17 cellular contexts compared by ENCODE assay signal in genomic region chr3:123283074-123283473, GRCh38.
DNase-seq lines count a peak whose midpoint lies in the region; ATAC-seq and TF ChIP-seq lines count a peak whose summit lies in the region.
"Had no signal": no experiment of that assay in that cellular context is flagged by ENCODE, and none has a peak within 500 bp of the region (broad histone marks: within the 10 kb centered on the region; RNA-seq: fewer than 3 reads in every experiment).

No MANE protein-coding gene starts in this region.

- H2BK12ac ChIP-seq in neuronal stem cell (ENCODE audit: low read length), result no peak overlapping the region

- H2AFZ ChIP-seq in neuronal stem cell (ENCODE audit: low read length), result no peak overlapping the region

- no peak overlapping the region for H2BK15ac ChIP-seq in neuronal stem cell (ENCODE audit: low read length)

- H3K4me3 ChIP-seq in right atrium auricular region (no peak overlapping the region), left ventricle myocardium inferior (no peak overlapping the region), neuronal stem cell (ENCODE audit: low read length in 2 of 2) (no peak overlapping the region)
- H3K4me3 ChIP-seq: BLaER1 treated with 17β-estradiol and CSF1 and Interleukin-3, amounts not matched to agents 10 nM and 100 nM; K562 had no signal

- H3K4me3 Mint-ChIP-seq in activated CD4-positive, alpha-beta T cell treated with anti-CD3 and anti-CD28 coated beads, Interleukin-2, amount 10 ng/mL, durations not matched to agents 24 days and 14 days, result no peak overlapping the region
- H3K4me3 Mint-ChIP-seq: B cell; CD8-positive, alpha-beta T cell had no signal

- H3K4me2 ChIP-seq in neuronal stem cell (ENCODE audit: insufficient read depth, low read length, poor library complexity, severe bottlenecking), result no peak overlapping the region
- H3K4me2 ChIP-seq: BLaER1 treated with 17β-estradiol and CSF1 and Interleukin-3, amounts not matched to agents 10 nM and 100 nM had no signal

- peaks cover 0 to 6% of the 10 kb centered on the region in 2 donors for H3K4me1 ChIP-seq in right atrium auricular region
- H3K4me1 ChIP-seq in left ventricle myocardium inferior, result peaks cover 29% of the 10 kb centered on the region
- H3K4me1 ChIP-seq in neuronal stem cell (ENCODE audit: control insufficient read depth in 2 of 2, insufficient read depth in 1 of 2, low read depth in 1 of 2, low read length in 2 of 2), result no peaks in the 10 kb centered on the region

- TF ChIP-seq CTCF in right atrium auricular region (IDR thresholded peaks at IDR 0.05) (no peak), left ventricle myocardium inferior (IDR thresholded peaks at IDR 0.05; ENCODE audit: borderline replicate concordance) (no peak)

- no peak overlapping the region for H3K9ac ChIP-seq in neuronal stem cell (ENCODE audit: low read depth, low read length, poor library complexity)
- H3K9ac ChIP-seq: BLaER1 treated with 17β-estradiol and CSF1 and Interleukin-3, amounts not matched to agents 10 nM and 100 nM had no signal

- no CpG with 5 or more reads among the region's 9 CpGs for WGBS in neuronal stem cell (ENCODE audit: extremely low coverage in 2 of 2, insufficient read length in 2 of 2, insufficient replicate concordance in 1 of 2), 2 donors

- no peak for ATAC-seq in GM19452 (IDR thresholded peaks at IDR 0.05; ENCODE audit: unreplicated experiment)
- ATAC-seq: CD8-positive, alpha-beta T cell; K562 had no signal

- DNase-seq in right atrium auricular region (ENCODE audit: low spot score) (peak; percentile 47), left ventricle myocardium inferior (no peak), SW480 (ENCODE audit: low spot score) (peak; percentile 63), neuronal stem cell (ENCODE audit: low spot score) (no peak), HuH-7 (ENCODE audit: low spot score) (no peak)
- DNase-seq in activated CD4-positive, alpha-beta T cell treated with anti-CD3 and anti-CD28 coated beads, Interleukin-2, amount 10 ng/mL, durations not matched to agents 24 days and 14 days, result no peak
- DNase-seq: 8988T, Calu3, GDM1, HCEC 1CT, IMR-90 had no signal

- no peak overlapping the region for H4K91ac ChIP-seq in neuronal stem cell (ENCODE audit: low read depth, low read length, poor library complexity)

- H3K27ac ChIP-seq in right atrium auricular region (no peak overlapping the region), left ventricle myocardium inferior (replicated peaks) (no peak overlapping the region), neuronal stem cell (replicated peaks; ENCODE audit: low read length) (no peak overlapping the region)
- H3K27ac ChIP-seq: BLaER1 treated with 17β-estradiol and CSF1 and Interleukin-3, amounts not matched to agents 10 nM and 100 nM; HL-60 had no signal

- intact Hi-C loops in left ventricle myocardium inferior (cut with micrococcal nuclease), result no loop called here
- intact Hi-C loops in activated CD4-positive, alpha-beta T cell treated with anti-CD3 and anti-CD28 coated beads, Interleukin-2, amount 10 ng/mL, durations not matched to agents 24 days and 14 days (cut with micrococcal nuclease), result no loop called here

- no peak overlapping the region for H4K8ac ChIP-seq in neuronal stem cell (ENCODE audit: low read depth, low read length)

- H2BK5ac ChIP-seq in neuronal stem cell (ENCODE audit: low read length), result no peak overlapping the region

- H3K23ac ChIP-seq in neuronal stem cell (ENCODE audit: low read depth, low read length, poor library complexity), result peak overlapping the region; percentile 65

- H3K79me1 ChIP-seq in neuronal stem cell (ENCODE audit: low read depth, low read length), result no peaks in the 10 kb centered on the region

- no peaks in the 10 kb centered on the region for H3K9me3 Mint-ChIP-seq in activated CD4-positive, alpha-beta T cell treated with anti-CD3 and anti-CD28 coated beads, Interleukin-2, amount 10 ng/mL, durations not matched to agents 24 days and 14 days
- H3K9me3 Mint-ChIP-seq: CD8-positive, alpha-beta T cell had no signal

- H3K14ac ChIP-seq in neuronal stem cell (ENCODE audit: low read length), result no peak overlapping the region

- no peak overlapping the region for H2AK5ac ChIP-seq in neuronal stem cell (ENCODE audit: low read depth, low read length)

- H3K18ac ChIP-seq in neuronal stem cell (ENCODE audit: low read length), result no peak overlapping the region

- H3K27me3 Mint-ChIP-seq in activated CD4-positive, alpha-beta T cell treated with anti-CD3 and anti-CD28 coated beads, Interleukin-2, amount 10 ng/mL, durations not matched to agents 24 days and 14 days, result no peaks in the 10 kb centered on the region

- H3K36me3 Mint-ChIP-seq in activated CD4-positive, alpha-beta T cell treated with anti-CD3 and anti-CD28 coated beads, Interleukin-2, amount 10 ng/mL, durations not matched to agents 24 days and 14 days (ENCODE audit: low read depth), result no peaks in the 10 kb centered on the region
- H3K36me3 Mint-ChIP-seq: CD8-positive, alpha-beta T cell had no signal

- H3K9me3 ChIP-seq in right atrium auricular region (no peaks in the 10 kb centered on the region), left ventricle myocardium inferior (replicated peaks) (no peaks in the 10 kb centered on the region), neuronal stem cell (replicated peaks in 1 of 2; ENCODE audit: control insufficient read depth in 2 of 2, insufficient read depth in 1 of 2, low read depth in 1 of 2, low read length in 2 of 2) (peaks cover 0 to 2% of the 10 kb centered on the region in 2 donors)
- H3K9me3 ChIP-seq: BLaER1 treated with 17β-estradiol and CSF1 and Interleukin-3, amounts not matched to agents 10 nM and 100 nM had no signal

- H3K4me1 Mint-ChIP-seq in activated CD4-positive, alpha-beta T cell treated with anti-CD3 and anti-CD28 coated beads, Interleukin-2, amount 10 ng/mL, durations not matched to agents 24 days and 14 days, result no peaks in the 10 kb centered on the region
- H3K4me1 Mint-ChIP-seq: B cell had no signal

- H3K27ac Mint-ChIP-seq in activated CD4-positive, alpha-beta T cell treated with anti-CD3 and anti-CD28 coated beads, Interleukin-2, amount 10 ng/mL, durations not matched to agents 24 days and 14 days, result no peak overlapping the region
- H3K27ac Mint-ChIP-seq: B cell; CD8-positive, alpha-beta T cell had no signal

- H3K4ac ChIP-seq in neuronal stem cell (ENCODE audit: low read length), result no peak overlapping the region

- H3K36me3 ChIP-seq in right atrium auricular region, result peaks cover 54% of the 10 kb centered on the region
- H3K36me3 ChIP-seq in left ventricle myocardium inferior, result peaks cover 68% of the 10 kb centered on the region
- H3K36me3 ChIP-seq in neuronal stem cell (replicated peaks in 1 of 2; ENCODE audit: control insufficient read depth in 2 of 2, insufficient read depth in 2 of 2, low read length in 2 of 2), result no peaks in the 10 kb centered on the region
- H3K36me3 ChIP-seq: BLaER1 treated with 17β-estradiol and CSF1 and Interleukin-3, amounts not matched to agents 10 nM and 100 nM had no signal

- no peak overlapping the region for H2BK120ac ChIP-seq in neuronal stem cell (ENCODE audit: low read depth, low read length)

- H3K27me3 ChIP-seq in right atrium auricular region (no peaks in the 10 kb centered on the region), left ventricle myocardium inferior (ENCODE audit: low read depth) (no peaks in the 10 kb centered on the region), neuronal stem cell (ENCODE audit: control insufficient read depth in 3 of 3, insufficient read depth in 3 of 3, low read depth in 1 of 3, low read length in 3 of 3) (peaks cover 0 to 2% (median 0%) of the 10 kb centered on the region in 3 experiments)
- H3K27me3 ChIP-seq: BLaER1 treated with 17β-estradiol and CSF1 and Interleukin-3, amounts not matched to agents 10 nM and 100 nM had no signal

Comparison
In these comparisons a context has a peak if more than half of its experiments do, and no peak if none do; other contexts are left out.
1. DNase-seq: peak in right atrium auricular region (single experiment) and SW480 (single experiment); none in left ventricle myocardium inferior (single experiment), neuronal stem cell (single experiment), activated CD4-positive, alpha-beta T cell treated with anti-CD3 and anti-CD28 coated beads, Interleukin-2, amount 10 ng/mL, durations not matched to agents 24 days and 14 days (single experiment) and HuH-7 (single experiment).